8 cellular contexts compared by ENCODE assay signal in genomic region chr4:113901994-113902787, GRCh38.
DNase-seq lines count a peak whose midpoint lies in the region; ATAC-seq, FAIRE-seq and TF ChIP-seq lines count a peak whose summit lies in the region.

No MANE protein-coding gene starts in this region.

- TF ChIP-seq CTCF in PC-3 (conservative IDR thresholded peaks at IDR 0.05; ENCODE audit: low read depth, low read length) (no peak), spleen (IDR thresholded peaks at IDR 0.05 in 8 of 11, conservative IDR thresholded peaks at IDR 0.05 in 3 of 11) (peak in 4 of 11 experiments; percentile 11 to 40 (median 20))

- TSS peak; percentile 18 for BruUV-seq in PC-3 (replicated peaks; lab: Mats Ljungman, UMichigan)

- TF ChIP-seq POLR2A in spleen (IDR thresholded peaks at IDR 0.05) = no peak

- H3K27ac ChIP-seq in PC-3 (ENCODE audit: low read length) (no peak overlapping the region), spleen (peak overlapping the region in 5 of 8 donors; percentile 8 to 65 (median 48))

- POLR2A ChIA-PET in PC-3 (lab: Charles Lee; ENCODE audit: unreplicated experiment) = no interaction called here

- H3K36me3 ChIP-seq in PC-3 (ENCODE audit: low read depth, low read length) = peaks cover 3% of the 10 kb centered on the region; the same call in 1 of the 2 replicates
- H3K36me3 ChIP-seq in spleen = no peaks in the 10 kb centered on the region

- DNase-seq in GM18507 (ENCODE audit: extremely low spot score, insufficient read length, low read depth) (no peak), PC-3 (peak; percentile 23), spleen (peak; percentile 78), dedifferentiated amniotic fluid mesenchymal stem cell (ENCODE audit: extremely low spot score) (no peak), DMS79 (lab: John Stamatoyannopoulos, UW) (no peak), germinal center (ENCODE audit: low spot score) (no peak)
- peak; percentile 11 for DNase-seq in activated naive CD8-positive, alpha-beta T cell treated with anti-CD3 and anti-CD28 coated beads, Interleukin-2, amount 50 U/mL, for 16 hours (ENCODE audit: low read depth, low spot score)

- H3K9ac ChIP-seq in PC-3 (ENCODE audit: low read length) = no peak overlapping the region

- peak; percentile 49 for FAIRE-seq in GM18507 (lab: Jason Lieb, UNC)

- H3K9me3 ChIP-seq in PC-3 (ENCODE audit: low read length) (no peaks in the 10 kb centered on the region), spleen (no peaks in the 10 kb centered on the region)

- ATAC-seq in PC-3 = no peak
- no peak for ATAC-seq in HG02588 (IDR thresholded peaks at IDR 0.05; ENCODE audit: unreplicated experiment)

- 63 to 74% (median 65%) methylated on average over 10 to 13 of the region's 13 CpGs for WGBS in spleen, 5 donors

- H4K20me1 ChIP-seq in PC-3 (ENCODE audit: low read length) = no peaks in the 10 kb centered on the region

- H2AFZ ChIP-seq in PC-3 (ENCODE audit: low read length) = no peak overlapping the region

- no peaks in the 10 kb centered on the region for H3K9me2 ChIP-seq in PC-3 (replicated peaks; ENCODE audit: low read length)

- intact Hi-C loops in PC-3 (cut with micrococcal nuclease) = loop anchor here (10.0 kb wide), 1 partner anchor 607 kb away; no protein-coding TSS in a partner anchor
- intact Hi-C loops in spleen (cut with DNase I; ENCODE audit: low total_unique reads) = no loop called here

- H3K27me3 ChIP-seq in PC-3 (ENCODE audit: low read length) (no peaks in the 10 kb centered on the region), spleen (replicated peaks in 1 of 7) (no peaks in the 10 kb centered on the region)

- no peaks in the 10 kb centered on the region for H3K4me1 ChIP-seq in PC-3 (ENCODE audit: insufficient read depth, low read length)
- H3K4me1 ChIP-seq in spleen = peaks cover 0 to 43% (median 13%) of the 10 kb centered on the region in 6 donors

- H3F3A ChIP-seq in PC-3 (ENCODE audit: low read length, unreplicated experiment) = no peaks in the 10 kb centered on the region

- CTCF ChIA-PET in PC-3 (lab: Charles Lee) = no interaction called here

- H3K4me2 ChIP-seq in PC-3 (ENCODE audit: low read length) = no peak overlapping the region

- H3K79me2 ChIP-seq in PC-3 (ENCODE audit: low read length) = no peaks in the 10 kb centered on the region

- H3K4me3 ChIP-seq in PC-3 (ENCODE audit: low read length) (no peak overlapping the region), spleen (no peak overlapping the region)

Comparison
In these comparisons a context has a peak if more than half of its experiments do, and no peak if none do; other contexts are left out.
1. DNase-seq: peak in PC-3 (single experiment), activated naive CD8-positive, alpha-beta T cell treated with anti-CD3 and anti-CD28 coated beads, Interleukin-2, amount 50 U/mL, for 16 hours (single experiment) and spleen (single experiment); none in GM18507 (single experiment), dedifferentiated amniotic fluid mesenchymal stem cell (single experiment), DMS79 (single experiment) and germinal center (single experiment).